7 cellular contexts compared by ENCODE assay signal in the genomic region with DNA sequence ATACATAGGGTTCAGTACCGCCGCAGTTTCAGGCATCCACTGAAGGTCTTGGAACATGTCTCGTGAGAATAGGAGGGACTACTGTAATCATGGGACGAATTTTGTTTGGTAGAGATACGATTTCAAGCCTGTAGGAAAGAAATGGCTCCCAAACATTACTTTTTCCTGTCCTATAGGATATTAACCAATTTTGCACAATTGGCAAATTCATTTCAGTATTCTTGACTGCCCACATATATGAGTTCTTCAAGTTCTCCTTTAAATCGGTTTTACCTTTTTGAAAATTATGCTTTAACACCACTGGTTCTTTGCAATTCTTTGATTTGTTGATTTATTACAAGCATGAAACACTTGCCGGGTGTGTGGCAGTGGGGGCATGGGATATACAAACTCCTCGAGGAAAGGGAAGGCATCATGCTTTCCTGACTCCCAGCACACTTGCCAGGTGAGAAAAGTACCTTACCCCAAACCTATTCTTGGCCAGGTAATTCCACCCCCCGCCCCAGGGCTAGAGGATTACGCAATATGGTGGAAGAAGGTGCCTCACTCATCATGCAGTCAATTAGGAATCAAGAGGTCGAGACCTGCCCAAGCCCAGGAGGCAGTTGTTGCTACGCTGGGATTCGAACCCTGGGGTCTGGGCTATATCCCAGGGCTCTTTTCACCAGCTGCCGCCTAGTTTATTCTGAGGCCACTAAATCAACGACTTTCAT. TPM values are rescaled to one million over a fixed set of nuclear protein-coding genes. Genes with fewer than 3 reads are reported as not detected.
DNase-seq lines count a peak whose midpoint lies in the region; ATAC-seq lines count a peak whose summit lies in the region.

No MANE protein-coding gene starts in this region.

- H2BK5ac ChIP-seq in neuronal stem cell (ENCODE audit: low read length): no peak overlapping the region

- H2AFZ ChIP-seq in neuronal stem cell (ENCODE audit: low read length): peak overlapping the region; percentile 89

- no peak overlapping the region for H2BK12ac ChIP-seq in neuronal stem cell (ENCODE audit: low read length)

- no peak overlapping the region for H4K8ac ChIP-seq in neuronal stem cell (ENCODE audit: low read depth, low read length)

- H3K4me3 ChIP-seq in ectodermal cell (ENCODE audit: insufficient read depth, low read depth, low read length) (peak overlapping the region; percentile 82), neuronal stem cell (ENCODE audit: low read length in 2 of 2) (peak overlapping the region; percentile 66 to 89)

- H2BK15ac ChIP-seq in neuronal stem cell (ENCODE audit: low read length): no peak overlapping the region

- H3K79me1 ChIP-seq in neuronal stem cell (ENCODE audit: low read depth, low read length): no peaks in the 10 kb centered on the region

- no peak overlapping the region for H2AK5ac ChIP-seq in neuronal stem cell (ENCODE audit: low read depth, low read length)

- H3K4me3 Mint-ChIP-seq in IgD-negative memory B cell: peak overlapping the region; percentile 96 to 100 (median 100)

- peak overlapping the region; percentile 46 for H3K18ac ChIP-seq in neuronal stem cell (ENCODE audit: low read length)

- H3K27me3 Mint-ChIP-seq in IgD-negative memory B cell: peaks cover 20% of the 10 kb centered on the region

- H3K23ac ChIP-seq in neuronal stem cell (ENCODE audit: low read depth, low read length, poor library complexity): no peak overlapping the region

- peaks cover 0 to 3% (median 0%) of the 10 kb centered on the region in 3 donors for H3K9me3 Mint-ChIP-seq in IgD-negative memory B cell

- WGBS in ectodermal cell, 2 experiments: 63 to 65% methylated on average over 15 of the region's 15 CpGs
- WGBS in neuronal stem cell (ENCODE audit: extremely low coverage in 2 of 2, insufficient read length in 2 of 2, insufficient replicate concordance in 1 of 2), 2 donors: no CpG with 5 or more reads among the region's 15 CpGs

- H3K36me3 Mint-ChIP-seq in IgD-negative memory B cell: peaks cover 5% of the 10 kb centered on the region

- H3K4me2 ChIP-seq in neuronal stem cell (ENCODE audit: insufficient read depth, low read length, poor library complexity, severe bottlenecking): peak overlapping the region; percentile 71

- H3K4me1 Mint-ChIP-seq in IgD-negative memory B cell: peaks cover 14 to 17% (median 16%) of the 10 kb centered on the region in 3 donors

- H3K9me3 ChIP-seq in ectodermal cell (ENCODE audit: control insufficient read depth, low read length): no peaks in the 10 kb centered on the region
- no peaks in the 10 kb centered on the region for H3K9me3 ChIP-seq in neuronal stem cell (replicated peaks in 1 of 2; ENCODE audit: control insufficient read depth in 2 of 2, insufficient read depth in 1 of 2, low read depth in 1 of 2, low read length in 2 of 2)

- no peak overlapping the region for H3K14ac ChIP-seq in neuronal stem cell (ENCODE audit: low read length)

- peak overlapping the region; percentile 74 to 96 (median 95) for H3K27ac Mint-ChIP-seq in IgD-negative memory B cell

- H3K36me3 ChIP-seq in ectodermal cell (ENCODE audit: control insufficient read depth, insufficient read depth, low read length) (peaks cover 4% of the 10 kb centered on the region), neuronal stem cell (replicated peaks in 1 of 2; ENCODE audit: control insufficient read depth in 2 of 2, insufficient read depth in 2 of 2, low read length in 2 of 2) (peaks cover 4 to 13% of the 10 kb centered on the region in 2 donors)

- H3K27ac ChIP-seq in ectodermal cell (ENCODE audit: insufficient read depth, low read depth, low read length, poor library complexity, severe bottlenecking) (no peak overlapping the region), neuronal stem cell (replicated peaks; ENCODE audit: low read length) (no peak overlapping the region)

- H3K4me1 ChIP-seq in ectodermal cell (ENCODE audit: control insufficient read depth, insufficient read depth, low read length) (peaks cover 7% of the 10 kb centered on the region), neuronal stem cell (ENCODE audit: control insufficient read depth in 2 of 2, insufficient read depth in 1 of 2, low read depth in 1 of 2, low read length in 2 of 2) (peaks cover 2 to 7% of the 10 kb centered on the region in 2 donors)

- H3K4ac ChIP-seq in neuronal stem cell (ENCODE audit: low read length): no peak overlapping the region

- no peaks in the 10 kb centered on the region for H3K27me3 ChIP-seq in ectodermal cell (ENCODE audit: control insufficient read depth, insufficient read depth, low read length, poor library complexity, severe bottlenecking)
- H3K27me3 ChIP-seq in neuronal stem cell (ENCODE audit: control insufficient read depth in 3 of 3, insufficient read depth in 3 of 3, low read depth in 1 of 3, low read length in 3 of 3): peaks cover 0 to 7% (median 0%) of the 10 kb centered on the region in 3 experiments

- no peak overlapping the region for H3K9ac ChIP-seq in neuronal stem cell (ENCODE audit: low read depth, low read length, poor library complexity)

- DNase-seq in neuronal stem cell (ENCODE audit: low spot score) (no peak), NOMO-1 treated with DMSO at 0.1 percent for 48 hours (lab: John Stamatoyannopoulos, UW; ENCODE audit: unreplicated experiment) (no peak)

- ATAC-seq in GM19395 (IDR thresholded peaks at IDR 0.05; ENCODE audit: unreplicated experiment) (peak; percentile 34), HG02870 (IDR thresholded peaks at IDR 0.05; ENCODE audit: unreplicated experiment) (no peak), GM21528 (IDR thresholded peaks at IDR 0.05; ENCODE audit: low FRiP score, unreplicated experiment) (no peak)

- H2BK120ac ChIP-seq in neuronal stem cell (ENCODE audit: low read depth, low read length): no peak overlapping the region

- no peak overlapping the region for H4K91ac ChIP-seq in neuronal stem cell (ENCODE audit: low read depth, low read length, poor library complexity)

RNA-seq across cellular contexts. Expression of gene LARS2, which starts 0.6 kb away (rescaled TPM):
- polyA plus RNA-seq in IgD-negative memory B cell: 7.0 TPM
- polyA plus RNA-seq in ectodermal cell (2013, experiment 1 of 4): 33.5 TPM
- polyA plus RNA-seq in ectodermal cell (2013, experiment 2 of 4): 33.3 TPM
- 22.8 TPM for polyA plus RNA-seq in ectodermal cell (2013, experiment 3 of 4)
- polyA plus RNA-seq in ectodermal cell (2013, experiment 4 of 4): 25.1 TPM
- polyA plus RNA-seq in neuronal stem cell (2013, experiment 1 of 2): 10.9 TPM
- 10.7 TPM for polyA plus RNA-seq in neuronal stem cell (2013, experiment 2 of 2)
